In genomic region chr13:23658929-23659541, GRCh38 we compare ENCODE assay signal across 30 cellular contexts.
DNase-seq lines count a peak whose midpoint lies in the region; ATAC-seq, FAIRE-seq and TF ChIP-seq lines count a peak whose summit lies in the region.
"Had no signal": no experiment of that assay in that cellular context is flagged by ENCODE, and none has a peak within 500 bp of the region (broad histone marks: within the 10 kb centered on the region; RNA-seq: fewer than 3 reads in every experiment).

No MANE protein-coding gene starts in this region.

- no peak overlapping the region; the same call in 1 of the 2 replicates for H3K18ac ChIP-seq in H1 (ENCODE audit: extremely low read depth, low read length)

- no peak overlapping the region for H4K5ac ChIP-seq in H1 (ENCODE audit: insufficient read length, low read depth, low read length)

- H2BK15ac ChIP-seq in H1 (ENCODE audit: low read length): no peak overlapping the region

- no peak overlapping the region for H3K9ac ChIP-seq in H1 (replicated peaks in 1 of 4; ENCODE audit: extremely low read depth in 1 of 4, low read depth in 3 of 4, low read length in 3 of 4)
- no peak overlapping the region for H3K9ac ChIP-seq in rectal smooth muscle tissue (ENCODE audit: low read length)
- H3K9ac ChIP-seq: BLaER1 treated with 17β-estradiol and CSF1 and Interleukin-3, amounts not matched to agents 10 nM and 100 nM; KMS-11; neural progenitor cell had no signal

- H3K4me1 ChIP-seq in H1 (replicated peaks in 1 of 4; ENCODE audit: control insufficient read depth in 3 of 4, insufficient read depth in 4 of 4, low read length in 3 of 4) (peaks cover 0 to 13% (median 6%) of the 10 kb centered on the region in 4 experiments; a peak in 3 of 7 replicates), rectal smooth muscle tissue (ENCODE audit: control insufficient read depth, insufficient read depth, low read length) (no peaks in the 10 kb centered on the region), uterus (no peaks in the 10 kb centered on the region)
- H3K4me1 ChIP-seq: SJSA1 had no signal

- H2BK5ac ChIP-seq in H1 (ENCODE audit: low read depth, low read length): peak overlapping the region; percentile 30; the same call in 1 of the 2 replicates

- FAIRE-seq in H1 (lab: Jason Lieb, UNC): no peak
- FAIRE-seq: G401.6, GM19239 had no signal

- H3K23me2 ChIP-seq in H1 (ENCODE audit: low read depth, low read length): no peaks in the 10 kb centered on the region

- CTCF ChIA-PET in H1 (lab: Charles Lee; ENCODE audit: partially characterized antibody): interaction anchor here (0.7 to 3.9 kb wide), 9 partner anchors 9 to 230 kb away, joined by 3 to 19 read pairs (median 3); partner anchors contain the start of gene MIPEP
- CTCF ChIA-PET in activated naive CD4-positive, alpha-beta T cell treated with anti-CD3 and anti-CD28 coated beads, Interleukin-2, amount 10 ng/mL, durations not matched to agents 7 days and 5 days (lab: Charles Lee): no interaction called here
- CTCF ChIA-PET in HEK293T (lab: Yijun Ruan, JAX): no interaction called here

- no peak overlapping the region for H3K4me2 ChIP-seq in H1 (ENCODE audit: insufficient read depth in 1 of 2, low read depth in 2 of 2, low read length in 2 of 2)
- H3K4me2 ChIP-seq: BLaER1 treated with 17β-estradiol and CSF1 and Interleukin-3, amounts not matched to agents 10 nM and 100 nM; KMS-11; neural progenitor cell; smooth muscle cell had no signal

- H3K27ac ChIP-seq in H1 (ENCODE audit: low read depth, low read length): no peak overlapping the region
- no peak overlapping the region for H3K27ac ChIP-seq in rectal smooth muscle tissue (ENCODE audit: low read depth, low read length)
- peak overlapping the region; percentile 10 to 66 for H3K27ac ChIP-seq in uterus
- H3K27ac ChIP-seq: BLaER1 treated with 17β-estradiol and CSF1 and Interleukin-3, amounts not matched to agents 10 nM and 100 nM; KMS-11; neural progenitor cell; SJSA1 had no signal

- no peak overlapping the region for H2AFZ ChIP-seq in H1 (ENCODE audit: low read length)
- H2AFZ ChIP-seq: neural progenitor cell had no signal

- no peaks in the 10 kb centered on the region for H3K4me1 Mint-ChIP-seq in activated naive CD4-positive, alpha-beta T cell treated with anti-CD3 and anti-CD28 coated beads, Interleukin-2, amount 10 ng/mL, durations not matched to agents 7 days and 5 days
- H3K4me1 Mint-ChIP-seq: activated naive CD8-positive, alpha-beta T cell treated with anti-CD3 and anti-CD28 coated beads, Interleukin-2, amount 10 ng/mL, durations not matched to agents 7 days and 5 days had no signal

- WGBS in H1 (ENCODE audit: extremely low coverage in 1 of 2, insufficient coverage in 1 of 2, insufficient read length in 1 of 2, insufficient replicate concordance in 2 of 2, low coverage in 1 of 2, low lambda C conversion rate in 2 of 2, missing lambda C conversion rate in 1 of 2), 2 experiments: 97% methylated on average over 15 of the region's 15 CpGs; no CpG with 5 or more reads in 1 of the 2 experiments

- H2AK5ac ChIP-seq in H1 (ENCODE audit: low read depth, low read length): no peak overlapping the region

- POLR2A ChIA-PET in H1 (lab: Charles Lee; ENCODE audit: partially characterized antibody): interaction anchor here (0.7 kb wide), 1 partner anchor 8 kb away, joined by 3 read pairs; no protein-coding TSS in a partner anchor
- POLR2A ChIA-PET in HEK293T (lab: Yijun Ruan, JAX): no interaction called here

- ATAC-seq in left ventricle myocardium superior: peak; percentile 69
- ATAC-seq in HG03045 (IDR thresholded peaks at IDR 0.05; ENCODE audit: unreplicated experiment): no peak
- ATAC-seq: activated CD8-positive, alpha-beta T cell treated with anti-CD3 and anti-CD28 coated beads for 36 hours; Panc1 had no signal

- H4K8ac ChIP-seq in H1 (ENCODE audit: extremely low read depth, insufficient read depth, low read length): no peak overlapping the region

- no peak overlapping the region for H3K4me3 Mint-ChIP-seq in activated naive CD4-positive, alpha-beta T cell treated with anti-CD3 and anti-CD28 coated beads, Interleukin-2, amount 10 ng/mL, durations not matched to agents 7 days and 5 days
- H3K4me3 Mint-ChIP-seq: activated CD8-positive, alpha-beta T cell treated with anti-CD3 and anti-CD28 coated beads for 36 hours; activated naive CD8-positive, alpha-beta T cell treated with anti-CD3 and anti-CD28 coated beads, Interleukin-2, amount 10 ng/mL, durations not matched to agents 7 days and 5 days; neural progenitor cell had no signal

- no peak overlapping the region for H2BK120ac ChIP-seq in H1 (replicated peaks; ENCODE audit: low read depth, low read length)

- no peak overlapping the region for H3K4ac ChIP-seq in H1 (replicated peaks; ENCODE audit: insufficient read length, low read depth, low read length)

- 0 out of 2 replicates have a peak overlapping the region, but pooled peaks have one; percentile 23 for H2BK12ac ChIP-seq in H1 (ENCODE audit: low read depth, low read length)

- TF ChIP-seq POLR2A in H1 (IDR thresholded peaks at IDR 0.05; ENCODE audit: control extremely low read depth in 1 of 2, low read depth in 2 of 2, low read length in 2 of 2) (no peak), uterus (IDR thresholded peaks at IDR 0.05) (no peak)

- H3K23ac ChIP-seq in H1 (ENCODE audit: insufficient read length): no peak overlapping the region

- H3K27me3 Mint-ChIP-seq in activated naive CD4-positive, alpha-beta T cell treated with anti-CD3 and anti-CD28 coated beads, Interleukin-2, amount 10 ng/mL, durations not matched to agents 7 days and 5 days: peaks cover 15% of the 10 kb centered on the region
- H3K27me3 Mint-ChIP-seq: progenitor cell of endocrine pancreas had no signal

- no peaks in the 10 kb centered on the region for H3K79me1 ChIP-seq in H1 (ENCODE audit: low read depth, low read length)

- H3K4me3 ChIP-seq in H1 (ENCODE audit: extremely low read depth in 1 of 4, insufficient read depth in 2 of 4, low read depth in 3 of 4, low read length in 4 of 4) (no peak overlapping the region), rectal smooth muscle tissue (ENCODE audit: low read length) (peak overlapping the region; percentile 10), uterus (no peak overlapping the region)
- H3K4me3 ChIP-seq: BLaER1 treated with 17β-estradiol and CSF1 and Interleukin-3, amounts not matched to agents 10 nM and 100 nM; HAP-1; neural progenitor cell; SJSA1; smooth muscle cell; stomach; tibial nerve had no signal

- H2BK20ac ChIP-seq in H1 (ENCODE audit: low read length): 0 out of 2 replicates have a peak overlapping the region, but pooled peaks have one; percentile 43

- no peak overlapping the region for H4K91ac ChIP-seq in H1 (replicated peaks; ENCODE audit: insufficient read length, low read length)

- H3K36me3 Mint-ChIP-seq in activated naive CD4-positive, alpha-beta T cell treated with anti-CD3 and anti-CD28 coated beads, Interleukin-2, amount 10 ng/mL, durations not matched to agents 7 days and 5 days: no peaks in the 10 kb centered on the region
- H3K36me3 Mint-ChIP-seq: activated naive CD8-positive, alpha-beta T cell treated with anti-CD3 and anti-CD28 coated beads, Interleukin-2, amount 10 ng/mL, durations not matched to agents 7 days and 5 days had no signal

- H4K20me1 ChIP-seq in H1 (replicated peaks in 1 of 2; ENCODE audit: control insufficient read depth in 1 of 2, insufficient read depth in 2 of 2, low read length in 2 of 2): no peaks in the 10 kb centered on the region
- H4K20me1 ChIP-seq: BLaER1 treated with 17β-estradiol and CSF1 and Interleukin-3, amounts not matched to agents 10 nM and 100 nM had no signal

- no peaks in the 10 kb centered on the region for H3K27me3 ChIP-seq in H1 (replicated peaks in 1 of 4; ENCODE audit: control insufficient read depth in 3 of 4, extremely low read depth in 1 of 4, insufficient read depth in 3 of 4, low read length in 3 of 4)
- H3K27me3 ChIP-seq in rectal smooth muscle tissue (ENCODE audit: control insufficient read depth, insufficient read depth, low read length): no peaks in the 10 kb centered on the region
- no peaks in the 10 kb centered on the region for H3K27me3 ChIP-seq in uterus
- H3K27me3 ChIP-seq: BLaER1 treated with 17β-estradiol and CSF1 and Interleukin-3, amounts not matched to agents 10 nM and 100 nM; neural progenitor cell; SJSA1; stomach; tibial nerve had no signal

- DNase-seq in H1 (ENCODE audit: low read depth in 1 of 2, low spot score in 2 of 2): no peak
- DNase-seq in left ventricle myocardium superior: peak; percentile 80
- DNase-seq in uterus: peak; percentile 57 to 71
- no peak for DNase-seq in activated naive CD4-positive, alpha-beta T cell treated with anti-CD3 and anti-CD28 coated beads, Interleukin-2, amount 10 ng/mL, durations not matched to agents 7 days and 5 days
- no peak for DNase-seq in HEK293T (ENCODE audit: extremely low spot score)
- DNase-seq: activated CD4-positive, CD25-positive, alpha-beta regulatory T cell treated with anti-CD3 and anti-CD28 coated beads, Interleukin-2, amount 50 U/mL, for 72 hours; activated CD8-positive, alpha-beta T cell treated with anti-CD3 and anti-CD28 coated beads for 36 hours; activated naive CD8-positive, alpha-beta T cell treated with anti-CD3 and anti-CD28 coated beads, Interleukin-2, amount 10 ng/mL, durations not matched to agents 7 days and 5 days; cerebellar nuclear complex; COR-L47; kidney glomerular epithelial cell; MM.1S; NCI-H2081; NCI-H2227 treated with DMSO at 0.1 percent for 48 hours; stimulated activated CD4-positive, alpha-beta T cell treated with anti-CD3 and anti-CD28 coated beads, Interleukin-2, amount 100 ng/mL, for 24 hours; stomach; T-helper 1 cell had no signal

- H3K56ac ChIP-seq in H1 (replicated peaks; ENCODE audit: insufficient read length, low read depth, low read length): no peak overlapping the region

- H3K36me3 ChIP-seq in H1 (ENCODE audit: control insufficient read depth in 2 of 4, insufficient read depth in 4 of 4, low read length in 3 of 4) (no peaks in the 10 kb centered on the region), rectal smooth muscle tissue (ENCODE audit: control insufficient read depth, insufficient read depth, low read length) (no peaks in the 10 kb centered on the region), uterus (no peaks in the 10 kb centered on the region)
- H3K36me3 ChIP-seq: BLaER1 treated with 17β-estradiol and CSF1 and Interleukin-3, amounts not matched to agents 10 nM and 100 nM; HAP-1; SJSA1; stomach had no signal

- H3K79me2 ChIP-seq in H1 (ENCODE audit: control insufficient read depth in 1 of 2, insufficient read depth in 2 of 2, low read length in 2 of 2): no peaks in the 10 kb centered on the region

- intact Hi-C loops in left ventricle myocardium superior (cut with micrococcal nuclease) (no loop called here), uterus (cut with DNase I; ENCODE audit: low total_unique reads) (no loop called here)

- no peak for TF ChIP-seq EP300 in H1 (IDR thresholded peaks at IDR 0.05; ENCODE audit: borderline replicate concordance in 1 of 2, low read depth in 2 of 2, low read length in 2 of 2)

- no peak overlapping the region for H3K14ac ChIP-seq in H1 (ENCODE audit: insufficient read length)

- 0 out of 4 replicates have a peak, but pooled peaks cover 0 to 2% of the 10 kb centered on the region in 2 experiments for H3K9me3 ChIP-seq in H1 (ENCODE audit: insufficient read depth in 2 of 2, low read depth in 1 of 2, low read length in 1 of 2)
- no peaks in the 10 kb centered on the region for H3K9me3 ChIP-seq in uterus
- H3K9me3 ChIP-seq: HAP-1, SJSA1, stomach had no signal

- no peak for TF ChIP-seq CTCF in H1 (IDR thresholded peaks at IDR 0.05; ENCODE audit: control extremely low read depth in 1 of 3, insufficient read depth in 1 of 3, low read depth in 1 of 3, low read length in 3 of 3)
- TF ChIP-seq CTCF in uterus (IDR thresholded peaks at IDR 0.05): no peak

- no peak for TF ChIP-seq RAD21 in H1 (IDR thresholded peaks at IDR 0.05 in 1 of 2, conservative IDR thresholded peaks at IDR 0.05 in 1 of 2; ENCODE audit: low read depth in 2 of 2, low read length in 2 of 2)

- no peaks in the 10 kb centered on the region for H3K9me3 Mint-ChIP-seq in activated naive CD4-positive, alpha-beta T cell treated with anti-CD3 and anti-CD28 coated beads, Interleukin-2, amount 10 ng/mL, durations not matched to agents 7 days and 5 days
- H3K9me3 Mint-ChIP-seq: activated CD8-positive, alpha-beta T cell treated with anti-CD3 and anti-CD28 coated beads for 36 hours had no signal

- no peak overlapping the region for H3K27ac Mint-ChIP-seq in activated naive CD4-positive, alpha-beta T cell treated with anti-CD3 and anti-CD28 coated beads, Interleukin-2, amount 10 ng/mL, durations not matched to agents 7 days and 5 days
- H3K27ac Mint-ChIP-seq: activated CD8-positive, alpha-beta T cell treated with anti-CD3 and anti-CD28 coated beads for 36 hours; activated naive CD8-positive, alpha-beta T cell treated with anti-CD3 and anti-CD28 coated beads, Interleukin-2, amount 10 ng/mL, durations not matched to agents 7 days and 5 days; neural progenitor cell; progenitor cell of endocrine pancreas had no signal

Comparison
In these comparisons a context has a peak if more than half of its experiments do, and no peak if none do; other contexts are left out.
1. DNase-seq: peak in left ventricle myocardium superior (single experiment) and uterus (2 of 2); none in H1 (0 of 2), activated naive CD4-positive, alpha-beta T cell treated with anti-CD3 and anti-CD28 coated beads, Interleukin-2, amount 10 ng/mL, durations not matched to agents 7 days and 5 days (single experiment) and HEK293T (single experiment).
2. H3K27ac ChIP-seq: peak in uterus (2 of 2); none in H1 (single experiment) and rectal smooth muscle tissue (single experiment).